In genomic region chr3:10594915-10595314, GRCh38 we compare ENCODE assay signal across 8 cellular contexts.
DNase-seq lines count a peak whose midpoint lies in the region; ATAC-seq and TF ChIP-seq lines count a peak whose summit lies in the region.

No MANE protein-coding gene starts in this region.

- CTCF ChIA-PET in activated CD8-positive, alpha-beta memory T cell treated with anti-CD3 and anti-CD28 coated beads, Interleukin-2, amount 10 ng/mL, durations not matched to agents 7 days and 5 days (lab: Charles Lee), result no interaction called here

- intact Hi-C loops in left cardiac atrium (cut with DNase I), result no loop called here

- H3K4me3 ChIP-seq in LNCaP clone FGC (ENCODE audit: low read depth, low read length), result no peak overlapping the region

- no peaks in the 10 kb centered on the region for H3K36me3 Mint-ChIP-seq in activated CD8-positive, alpha-beta memory T cell treated with anti-CD3 and anti-CD28 coated beads, Interleukin-2, amount 10 ng/mL, durations not matched to agents 7 days and 5 days

- DNase-seq in ELF-1 (ENCODE audit: low read depth, low spot score), result peak; percentile 85
- DNase-seq in LNCaP clone FGC (ENCODE audit: low read depth), result peak; percentile 50
- DNase-seq in activated CD8-positive, alpha-beta memory T cell treated with anti-CD3 and anti-CD28 coated beads, Interleukin-2, amount 10 ng/mL, durations not matched to agents 7 days and 5 days, result peak; percentile 69
- DNase-seq in left cardiac atrium, result peak; percentile 43
- peak; percentile 43 for DNase-seq in stimulated activated CD4-positive, alpha-beta T cell treated with anti-CD3 and anti-CD28 coated beads, Interleukin-2, amount 100 ng/mL, for 24 hours
- no peak for DNase-seq in NCI-H2171 (lab: John Stamatoyannopoulos, UW)
- DNase-seq in NCI-H446 treated with DMSO at 0.1 percent for 48 hours (lab: John Stamatoyannopoulos, UW), result no peak
- DNase-seq in NCI-H187 treated with DMSO at 0.1 percent for 48 hours (lab: John Stamatoyannopoulos, UW), result no peak

- TF ChIP-seq CTCF in LNCaP clone FGC (IDR thresholded peaks at IDR 0.05; ENCODE audit: control insufficient read depth, extremely low read depth, insufficient read depth), result no peak

- no peak overlapping the region for H3K27ac Mint-ChIP-seq in activated CD8-positive, alpha-beta memory T cell treated with anti-CD3 and anti-CD28 coated beads, Interleukin-2, amount 10 ng/mL, durations not matched to agents 7 days and 5 days

- H3K27me3 Mint-ChIP-seq in activated CD8-positive, alpha-beta memory T cell treated with anti-CD3 and anti-CD28 coated beads, Interleukin-2, amount 10 ng/mL, durations not matched to agents 7 days and 5 days, result peaks cover 13% of the 10 kb centered on the region

- peak; percentile 68 for ATAC-seq in activated CD8-positive, alpha-beta memory T cell treated with anti-CD3 and anti-CD28 coated beads, Interleukin-2, amount 10 ng/mL, durations not matched to agents 7 days and 5 days
- ATAC-seq in left cardiac atrium, result peak; percentile 70 to 72

- no peaks in the 10 kb centered on the region for H3K9me3 Mint-ChIP-seq in activated CD8-positive, alpha-beta memory T cell treated with anti-CD3 and anti-CD28 coated beads, Interleukin-2, amount 10 ng/mL, durations not matched to agents 7 days and 5 days (ENCODE audit: low read depth)

- no peaks in the 10 kb centered on the region for H3K4me1 Mint-ChIP-seq in activated CD8-positive, alpha-beta memory T cell treated with anti-CD3 and anti-CD28 coated beads, Interleukin-2, amount 10 ng/mL, durations not matched to agents 7 days and 5 days

- no peak overlapping the region for H3K4me3 Mint-ChIP-seq in activated CD8-positive, alpha-beta memory T cell treated with anti-CD3 and anti-CD28 coated beads, Interleukin-2, amount 10 ng/mL, durations not matched to agents 7 days and 5 days

Comparison
In these comparisons a context has a peak if more than half of its experiments do, and no peak if none do; other contexts are left out.
1. DNase-seq: peak in ELF-1 (single experiment), LNCaP clone FGC (single experiment), activated CD8-positive, alpha-beta memory T cell treated with anti-CD3 and anti-CD28 coated beads, Interleukin-2, amount 10 ng/mL, durations not matched to agents 7 days and 5 days (single experiment), left cardiac atrium (single experiment) and stimulated activated CD4-positive, alpha-beta T cell treated with anti-CD3 and anti-CD28 coated beads, Interleukin-2, amount 100 ng/mL, for 24 hours (2 of 2); none in NCI-H2171 (single experiment), NCI-H446 treated with DMSO at 0.1 percent for 48 hours (single experiment) and NCI-H187 treated with DMSO at 0.1 percent for 48 hours (single experiment).